Comparison of ENCODE assay signal across 15 cellular contexts in the genomic region with DNA sequence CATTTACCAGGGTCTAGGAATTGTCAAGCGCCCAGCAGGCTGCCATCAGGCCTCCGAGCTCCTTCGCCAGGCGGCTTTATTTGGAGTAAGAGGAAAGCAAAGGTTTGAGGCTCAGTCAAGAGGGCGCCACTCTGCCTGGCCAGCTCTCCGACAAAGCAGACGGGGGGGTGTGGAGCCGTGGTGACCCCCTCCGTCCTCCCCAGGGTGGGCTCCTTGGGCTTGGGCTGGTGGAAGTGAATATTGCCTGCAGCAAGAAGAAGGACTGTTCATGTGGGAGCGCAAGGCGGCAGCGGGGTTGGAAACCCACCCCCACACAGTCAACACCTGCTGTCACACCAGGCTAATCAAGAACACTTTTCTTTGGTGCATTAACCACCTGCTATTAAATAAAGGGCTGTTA. TPM values are rescaled to one million over a fixed set of nuclear protein-coding genes. Genes with fewer than 3 reads are reported as not detected.
DNase-seq lines count a peak whose midpoint lies in the region; TF ChIP-seq lines count a peak whose summit lies in the region.
"Had no signal": no experiment of that assay in that cellular context is flagged by ENCODE, and none has a peak within 500 bp of the region (broad histone marks: within the 10 kb centered on the region; RNA-seq: fewer than 3 reads in every experiment).

No MANE protein-coding gene starts in this region.

- no peaks in the 10 kb centered on the region for H3K27me3 Mint-ChIP-seq in CD8-positive, alpha-beta memory T cell
- H3K27me3 Mint-ChIP-seq: activated naive CD8-positive, alpha-beta T cell treated with anti-CD3 and anti-CD28 coated beads, Interleukin-2, amount 10 ng/mL, durations not matched to agents 7 days and 5 days had no signal

- DNase-seq in NCI-H128 (lab: John Stamatoyannopoulos, UW; ENCODE audit: unreplicated experiment): peak; percentile 76
- DNase-seq in NCI-H2196 treated with DMSO at 0.1 percent for 48 hours (lab: John Stamatoyannopoulos, UW; ENCODE audit: unreplicated experiment): peak; percentile 68
- no peak for DNase-seq in stomach
- DNase-seq in CD8-positive, alpha-beta memory T cell: no peak
- DNase-seq in SK-N-SH: no peak
- DNase-seq in superior temporal gyrus (ENCODE audit: extremely low spot score): no peak
- no peak for DNase-seq in GM03348 (ENCODE audit: low spot score)
- DNase-seq: activated CD4-positive, CD25-positive, alpha-beta regulatory T cell treated with anti-CD3 and anti-CD28 coated beads, Interleukin-2, amount 50 U/mL, for 72 hours; activated naive CD8-positive, alpha-beta T cell treated with anti-CD3 and anti-CD28 coated beads, Interleukin-2, amount 10 ng/mL, durations not matched to agents 7 days and 5 days; activated T-cell treated with anti-CD3 and anti-CD28 coated beads, Interleukin-2, amount 50 U/mL, for 1 hour; left cardiac atrium; natural killer cell; SW 1271 had no signal

- no peak overlapping the region for H3K9ac ChIP-seq in endocrine pancreas (ENCODE audit: control insufficient read depth, insufficient read depth, low read length)
- no peak overlapping the region for H3K9ac ChIP-seq in SK-N-SH

- no peak for TF ChIP-seq EP300 in stomach (IDR thresholded peaks at IDR 0.05)
- TF ChIP-seq EP300 in SK-N-SH (IDR thresholded peaks at IDR 0.05; ENCODE audit: borderline replicate concordance in 1 of 2, low read depth in 1 of 2, low read length in 1 of 2): no peak

- no peak overlapping the region for H3K4me3 Mint-ChIP-seq in CD8-positive, alpha-beta memory T cell
- H3K4me3 Mint-ChIP-seq: activated naive CD8-positive, alpha-beta T cell treated with anti-CD3 and anti-CD28 coated beads, Interleukin-2, amount 10 ng/mL, durations not matched to agents 7 days and 5 days; CD14-positive monocyte; natural killer cell had no signal

- H3K9me2 ChIP-seq in SK-N-SH: no peaks in the 10 kb centered on the region

- H3K9me3 Mint-ChIP-seq in CD8-positive, alpha-beta memory T cell: no peaks in the 10 kb centered on the region
- H3K9me3 Mint-ChIP-seq: activated naive CD8-positive, alpha-beta T cell treated with anti-CD3 and anti-CD28 coated beads, Interleukin-2, amount 10 ng/mL, durations not matched to agents 7 days and 5 days; natural killer cell had no signal

- TF ChIP-seq POLR2A in stomach (IDR thresholded peaks at IDR 0.05): no peak

- TF ChIP-seq RAD21 in SK-N-SH (IDR thresholded peaks at IDR 0.05; ENCODE audit: low read length): no peak

- peaks cover 3% of the 10 kb centered on the region for H3F3A ChIP-seq in SK-N-SH (replicated peaks; ENCODE audit: insufficient read depth)

- CTCF ChIA-PET in CD8-positive, alpha-beta memory T cell (lab: Charles Lee): interaction anchor here (0.7 kb wide), 1 partner anchor 67 kb away, joined by 3 read pairs; no protein-coding TSS in a partner anchor
- CTCF ChIA-PET in SK-N-SH (lab: Yijun Ruan, JAX): interaction anchor here (1.2 to 2.1 kb wide), 2 partner anchors 22 to 350 kb away, joined by 4 to 6 read pairs; no protein-coding TSS in a partner anchor

- no peaks in the 10 kb centered on the region for H3K36me3 ChIP-seq in endocrine pancreas (ENCODE audit: control insufficient read depth, insufficient read depth, low read length)
- H3K36me3 ChIP-seq in stomach: peaks cover 7 to 12% (median 10%) of the 10 kb centered on the region in 4 donors
- H3K36me3 ChIP-seq in CD8-positive, alpha-beta memory T cell (ENCODE audit: insufficient read depth, low read length): no peaks in the 10 kb centered on the region
- peaks cover 5 to 12% of the 10 kb centered on the region in 2 experiments for H3K36me3 ChIP-seq in SK-N-SH (replicated peaks in 1 of 2; ENCODE audit: control insufficient read depth in 1 of 2, insufficient read depth in 2 of 2, low read length in 1 of 2)

- 55 to 71% (median 67%) methylated on average over 5 to 12 of the region's 12 CpGs for WGBS in stomach, 5 donors
- WGBS in SK-N-SH (ENCODE audit: low lambda C conversion rate): 84% methylated on average over 11 of the region's 12 CpGs

- H3K27ac ChIP-seq in stomach (peak overlapping the region in 3 of 5 donors; percentile 27 to 70 (median 65)), SK-N-SH (ENCODE audit: low read depth in 2 of 2, low read length in 1 of 2) (no peak overlapping the region)
- no peak overlapping the region for H3K27ac ChIP-seq in CD8-positive, alpha-beta memory T cell (ENCODE audit: low read depth, low read length)

- no peak overlapping the region for H3K27ac Mint-ChIP-seq in CD8-positive, alpha-beta memory T cell
- H3K27ac Mint-ChIP-seq: activated naive CD8-positive, alpha-beta T cell treated with anti-CD3 and anti-CD28 coated beads, Interleukin-2, amount 10 ng/mL, durations not matched to agents 7 days and 5 days; natural killer cell had no signal

- intact Hi-C loops in stomach (cut with DNase I; ENCODE audit: low total_unique reads): no loop called here

- TF ChIP-seq CTCF in stomach (IDR thresholded peaks at IDR 0.05) (no peak), SK-N-SH (IDR thresholded peaks at IDR 0.05) (no peak)

- no peak overlapping the region for H2AFZ ChIP-seq in SK-N-SH (ENCODE audit: low read depth)

- POLR2A ChIA-PET in CD8-positive, alpha-beta memory T cell (lab: Charles Lee): no interaction called here
- POLR2A ChIA-PET in SK-N-SH (lab: Yijun Ruan, JAX): no interaction called here

- H3K9me3 ChIP-seq in endocrine pancreas (ENCODE audit: control insufficient read depth, low read length) (no peaks in the 10 kb centered on the region), stomach (no peaks in the 10 kb centered on the region), SK-N-SH (no peaks in the 10 kb centered on the region)
- H3K9me3 ChIP-seq in CD8-positive, alpha-beta memory T cell (ENCODE audit: low read length): no peaks in the 10 kb centered on the region

- H3K79me2 ChIP-seq in SK-N-SH (ENCODE audit: insufficient read depth): no peaks in the 10 kb centered on the region

- no peak overlapping the region for H3K4me2 ChIP-seq in SK-N-SH

- H3K4me1 ChIP-seq in endocrine pancreas (ENCODE audit: control insufficient read depth, insufficient read depth, low read length) (no peaks in the 10 kb centered on the region), stomach (peaks cover 54 to 80% (median 66%) of the 10 kb centered on the region in 4 donors), SK-N-SH (ENCODE audit: control insufficient read depth in 1 of 2, insufficient read depth in 2 of 2, low read depth in 1 of 2, low read length in 1 of 2) (peaks cover 0 to 8% of the 10 kb centered on the region in 2 experiments; a peak in 1 of 4 replicates)
- H3K4me1 ChIP-seq in CD8-positive, alpha-beta memory T cell (ENCODE audit: insufficient read depth, low read length): no peaks in the 10 kb centered on the region

- H3K27me3 ChIP-seq in endocrine pancreas (ENCODE audit: control insufficient read depth, insufficient read depth, low read length) (no peaks in the 10 kb centered on the region), stomach (no peaks in the 10 kb centered on the region), SK-N-SH (ENCODE audit: insufficient read depth) (no peaks in the 10 kb centered on the region)
- no peaks in the 10 kb centered on the region for H3K27me3 ChIP-seq in CD8-positive, alpha-beta memory T cell (ENCODE audit: insufficient read depth, low read length, poor library complexity, severe bottlenecking)

- no peaks in the 10 kb centered on the region for H3K36me3 Mint-ChIP-seq in CD8-positive, alpha-beta memory T cell
- H3K36me3 Mint-ChIP-seq: activated naive CD8-positive, alpha-beta T cell treated with anti-CD3 and anti-CD28 coated beads, Interleukin-2, amount 10 ng/mL, durations not matched to agents 7 days and 5 days; natural killer cell had no signal

- no peaks in the 10 kb centered on the region for H4K20me1 ChIP-seq in SK-N-SH (ENCODE audit: insufficient read depth)

- H3K4me3 ChIP-seq in endocrine pancreas (ENCODE audit: control insufficient read depth, insufficient read depth, low read length) (peak overlapping the region; percentile 15), stomach (no peak overlapping the region), SK-N-SH (ENCODE audit: low read depth in 2 of 2, low read length in 1 of 2) (no peak overlapping the region)
- no peak overlapping the region for H3K4me3 ChIP-seq in CD8-positive, alpha-beta memory T cell (ENCODE audit: low read length)

- no peaks in the 10 kb centered on the region for H3K4me1 Mint-ChIP-seq in CD8-positive, alpha-beta memory T cell
- H3K4me1 Mint-ChIP-seq: activated naive CD8-positive, alpha-beta T cell treated with anti-CD3 and anti-CD28 coated beads, Interleukin-2, amount 10 ng/mL, durations not matched to agents 7 days and 5 days; CD14-positive monocyte; natural killer cell had no signal

TF ChIP-seq in SK-N-SH, 30 proteins besides CTCF, POLR2A, EP300 and RAD21 (continues in another document):
- no peak for TF ChIP-seq SMC3 (IDR thresholded peaks at IDR 0.05; ENCODE audit: low read depth, low read length)
- no peak for TF ChIP-seq TEAD4 (IDR thresholded peaks at IDR 0.05; ENCODE audit: borderline replicate concordance, insufficient read depth)
- TF ChIP-seq RFX5 (IDR thresholded peaks at IDR 0.05; ENCODE audit: low read length): no peak

RNA-seq across cellular contexts. Expression of gene EPHX1, which starts 14.6 kb away (rescaled TPM):
- 10 to 100 TPM; 13.0 to 94.6 (median 42.6) TPM for total RNA-seq in stomach
- polyA plus RNA-seq in stomach: 10 to 100 TPM; 19.9 to 69.6 (median 26.1) TPM
- 1 to 10 TPM; 2.2 to 3.0 TPM for total RNA-seq in CD8-positive, alpha-beta memory T cell
- 1.8 TPM for polyA plus RNA-seq in CD8-positive, alpha-beta memory T cell
- polyA plus RNA-seq in SK-N-SH (2012; rRNA removed): 22.6 and 45.7 TPM in 2 replicates
- polyA plus RNA-seq in SK-N-SH (2012; cell fraction: cytosol; rRNA removed): 28.3 and 33.1 TPM in 2 replicates
- 36.0 and 37.1 TPM in 2 replicates for polyA plus RNA-seq in SK-N-SH (2012; cell fraction: nucleus; rRNA removed)

RNA-seq across cellular contexts. Expression of gene SRP9, which starts 46.9 kb away (rescaled TPM):
- 100 to 1,000 TPM in 4 of 5 donors, 10 to 100 TPM in 1; 68.9 to 269 (median 130) TPM for total RNA-seq in stomach
- polyA plus RNA-seq in stomach (100 to 1,000 TPM; 169 to 289 (median 267) TPM), SK-N-SH (2012; rRNA removed) (156 and 292 TPM in 2 replicates)
- total RNA-seq in CD8-positive, alpha-beta memory T cell: 100 to 1,000 TPM; 339 TPM
- 293 TPM for polyA plus RNA-seq in CD8-positive, alpha-beta memory T cell
- polyA plus RNA-seq in SK-N-SH (2012; cell fraction: cytosol; rRNA removed): 324 and 359 TPM in 2 replicates
- 60.3 and 116 TPM in 2 replicates for polyA plus RNA-seq in SK-N-SH (2012; cell fraction: nucleus; rRNA removed)

RNA-seq across cellular contexts. Expression of gene TMEM63A, which starts 57.7 kb away (rescaled TPM):
- total RNA-seq in stomach: 100 to 1,000 TPM in 3 of 5 donors, 10 to 100 TPM in 2; 82.6 to 208 (median 101) TPM
- polyA plus RNA-seq in stomach (10 to 100 TPM in 2 of 3 donors, 1 to 10 TPM in 1; 5.3 to 25.7 (median 22.8) TPM), SK-N-SH (2012; rRNA removed) (13.5 and 18.5 TPM in 2 replicates)
- total RNA-seq in CD8-positive, alpha-beta memory T cell: 10 to 100 TPM; 51.4 to 55.5 TPM
- 50.6 TPM for polyA plus RNA-seq in CD8-positive, alpha-beta memory T cell
- polyA plus RNA-seq in SK-N-SH (2012; cell fraction: cytosol; rRNA removed): 3.2 and 5.1 TPM in 2 replicates
- 83.1 and 85.6 TPM in 2 replicates for polyA plus RNA-seq in SK-N-SH (2012; cell fraction: nucleus; rRNA removed)

Comparison
In these comparisons a context has a peak if more than half of its experiments do, and no peak if none do; other contexts are left out.
1. DNase-seq: peak in NCI-H128 (single experiment) and NCI-H2196 treated with DMSO at 0.1 percent for 48 hours (single experiment); none in stomach (single experiment), CD8-positive, alpha-beta memory T cell (0 of 5), SK-N-SH (single experiment), superior temporal gyrus (single experiment) and GM03348 (single experiment).
2. H3K27ac ChIP-seq: peak in stomach (3 of 5); none in CD8-positive, alpha-beta memory T cell (single experiment) and SK-N-SH (0 of 2).